In the genomic region with DNA sequence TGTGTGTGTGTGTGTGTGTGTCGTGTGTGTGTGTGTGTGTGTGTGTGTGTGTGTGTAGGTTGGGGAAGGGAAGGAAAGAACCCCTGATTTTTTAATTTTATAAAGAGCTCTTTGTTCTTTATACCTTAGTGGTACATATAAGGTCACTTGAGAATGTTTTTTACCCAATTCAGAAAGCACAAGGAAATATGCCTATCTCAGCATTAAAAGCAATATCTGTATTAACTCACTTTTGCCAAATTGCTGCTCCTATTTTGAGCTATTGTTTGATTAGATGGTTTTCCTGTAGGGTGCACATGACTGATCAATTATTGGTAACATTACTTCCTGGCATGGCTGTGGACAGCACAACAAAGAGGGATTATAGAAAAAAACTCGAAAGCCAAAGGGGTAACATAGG, we compare ENCODE assay signal across 30 cellular contexts.
"Had no signal": no experiment of that assay in that cellular context is flagged by ENCODE, and none has a peak within 500 bp of the region (broad histone marks: within the 10 kb centered on the region; RNA-seq: fewer than 3 reads in every experiment).

No MANE protein-coding gene starts in this region.

- H3K4me1 Mint-ChIP-seq: immature natural killer cell; naive thymus-derived CD4-positive, alpha-beta T cell; stimulated activated effector memory CD8-positive, alpha-beta T cell treated with anti-CD3 and anti-CD28 coated beads, Interleukin-12 subunit alpha, Interleukin-12 subunit beta, amount 100 ng/mL, for 72 hours had no signal

- H3K4me3 ChIP-seq: left lung, lower lobe of right lung, mucosa of descending colon, ovary, right atrium auricular region, skin epidermis, suprapubic skin, thoracic aorta, tibial artery, upper lobe of right lung, uterus had no signal

- H3K27ac ChIP-seq: left lung, lower lobe of right lung, ovary, right atrium auricular region, skin epidermis, suprapubic skin, thoracic aorta, tibial artery, upper lobe of right lung, uterus had no signal

- H3K4me1 ChIP-seq: left lung, lower lobe of right lung, right atrium auricular region, suprapubic skin, tibial artery, upper lobe of right lung, uterus had no signal

- H3K9me3 ChIP-seq: left lung, lower lobe of right lung, mucosa of descending colon, ovary, right atrium auricular region, suprapubic skin, thoracic aorta, tibial artery, upper lobe of right lung, uterus had no signal

- H3K9me3 Mint-ChIP-seq: stimulated activated naive CD8-positive, alpha-beta T cell treated with anti-CD3 and anti-CD28 coated beads, Interleukin-15, Interleukin-2, amounts not matched to agents 100 ng/mL and 50 ng/mL, for 24 hours had no signal

- H3K36me3 ChIP-seq: left lung, lower lobe of right lung, ovary, right atrium auricular region, suprapubic skin, thoracic aorta, tibial artery, upper lobe of right lung, uterus had no signal

- H3K27me3 Mint-ChIP-seq: naive thymus-derived CD4-positive, alpha-beta T cell; natural killer cell treated with Interleukin-12 subunit alpha and Interleukin-12 subunit beta and Interleukin-15 and Interleukin-18, amount 100 ng/mL, for 72 hours; progenitor cell of endocrine pancreas; stimulated activated naive CD8-positive, alpha-beta T cell treated with anti-CD3 and anti-CD28 coated beads, Interleukin-15, Interleukin-2, amounts not matched to agents 100 ng/mL and 50 ng/mL, for 24 hours had no signal

- H3K27me3 ChIP-seq: left lung, ovary, right atrium auricular region, suprapubic skin, tibial artery, upper lobe of right lung, uterus had no signal

- H3K4me3 Mint-ChIP-seq: immature natural killer cell; naive thymus-derived CD4-positive, alpha-beta T cell; natural killer cell treated with Interleukin-12 subunit alpha and Interleukin-12 subunit beta and Interleukin-15 and Interleukin-18, amount 100 ng/mL, for 72 hours; stimulated activated effector memory CD8-positive, alpha-beta T cell treated with anti-CD3 and anti-CD28 coated beads, Interleukin-12 subunit alpha, Interleukin-12 subunit beta, amount 100 ng/mL, for 72 hours; stimulated activated naive CD8-positive, alpha-beta T cell treated with anti-CD3 and anti-CD28 coated beads, Interleukin-15, Interleukin-2, amounts not matched to agents 100 ng/mL and 50 ng/mL, for 24 hours had no signal

- ATAC-seq: left colon; left lung; lower lobe of right lung; mucosa of descending colon; naive thymus-derived CD4-positive, alpha-beta T cell; natural killer cell treated with Interleukin-12 subunit alpha and Interleukin-12 subunit beta and Interleukin-15 and Interleukin-18, amount 100 ng/mL, for 72 hours; sciatic nerve; stimulated activated effector memory CD8-positive, alpha-beta T cell treated with anti-CD3 and anti-CD28 coated beads, Interleukin-12 subunit alpha, Interleukin-12 subunit beta, amount 100 ng/mL, for 72 hours; upper lobe of right lung had no signal

- H3K36me3 Mint-ChIP-seq: immature natural killer cell; naive thymus-derived CD4-positive, alpha-beta T cell; natural killer cell treated with Interleukin-12 subunit alpha and Interleukin-12 subunit beta and Interleukin-15 and Interleukin-18, amount 100 ng/mL, for 72 hours; stimulated activated effector memory CD8-positive, alpha-beta T cell treated with anti-CD3 and anti-CD28 coated beads, Interleukin-12 subunit alpha, Interleukin-12 subunit beta, amount 100 ng/mL, for 72 hours had no signal

- H3K27ac Mint-ChIP-seq: immature natural killer cell; naive thymus-derived CD4-positive, alpha-beta T cell; natural killer cell treated with Interleukin-12 subunit alpha and Interleukin-12 subunit beta and Interleukin-15 and Interleukin-18, amount 100 ng/mL, for 72 hours; progenitor cell of endocrine pancreas; stimulated activated effector memory CD8-positive, alpha-beta T cell treated with anti-CD3 and anti-CD28 coated beads, Interleukin-12 subunit alpha, Interleukin-12 subunit beta, amount 100 ng/mL, for 72 hours; stimulated activated naive CD8-positive, alpha-beta T cell treated with anti-CD3 and anti-CD28 coated beads, Interleukin-15, Interleukin-2, amounts not matched to agents 100 ng/mL and 50 ng/mL, for 24 hours had no signal

- DNase-seq: hypothalamus; immature natural killer cell; kidney; left colon; left lung; lower lobe of right lung; mammary epithelial cell; mesendoderm; midbrain; mucosa of descending colon; naive thymus-derived CD4-positive, alpha-beta T cell; ovary; stimulated activated CD4-positive, alpha-beta T cell treated with anti-CD3 and anti-CD28 coated beads, Interleukin-12 subunit alpha, Interleukin-12 subunit beta, amount 100 ng/mL, for 4 hours; stimulated activated CD4-positive, alpha-beta T cell treated with anti-CD3 and anti-CD28 coated beads, Interleukin-15, amount 100 ng/mL, for 24 hours; stimulated activated CD4-positive, alpha-beta T cell treated with anti-CD3 and anti-CD28 coated beads, Interleukin-4, amount 100 ng/mL, for 24 hours; stimulated activated naive CD4-positive, alpha-beta T cell; tibial artery; trophoblast cell; upper lobe of right lung; uterus had no signal

- FAIRE-seq: islet of Langerhans, kidney had no signal
